ENCODE assay signal across 15 cellular contexts in genomic region chr20:32447136-32448027, GRCh38.
DNase-seq lines count a peak whose midpoint lies in the region; ATAC-seq and TF ChIP-seq lines count a peak whose summit lies in the region.
"Had no signal": no experiment of that assay in that cellular context is flagged by ENCODE, and none has a peak within 500 bp of the region (broad histone marks: within the 10 kb centered on the region; RNA-seq: fewer than 3 reads in every experiment).

No MANE protein-coding gene starts in this region.

- H3K36me3 Mint-ChIP-seq in chondrocyte (ENCODE audit: low read depth) (peaks cover 44% of the 10 kb centered on the region), type B pancreatic cell (peaks cover 31% of the 10 kb centered on the region)
- peaks cover 4 to 31% (median 8%) of the 10 kb centered on the region in 5 donors for H3K36me3 Mint-ChIP-seq in naive thymus-derived CD4-positive, alpha-beta T cell

- no peaks in the 10 kb centered on the region for H3K9me2 ChIP-seq in SK-N-SH

- H3K36me3 ChIP-seq in left ventricle myocardium inferior = peaks cover 17% of the 10 kb centered on the region
- peaks cover 0 to 84% (median 22%) of the 10 kb centered on the region in 3 experiments for H3K36me3 ChIP-seq in naive thymus-derived CD4-positive, alpha-beta T cell (ENCODE audit: control insufficient read depth in 2 of 3, insufficient read depth in 3 of 3, low read length in 3 of 3)
- H3K36me3 ChIP-seq in SK-N-SH (replicated peaks in 1 of 2; ENCODE audit: control insufficient read depth in 1 of 2, insufficient read depth in 2 of 2, low read length in 1 of 2) = peaks cover 37 to 76% of the 10 kb centered on the region in 2 experiments

- no peaks in the 10 kb centered on the region for H3K9me3 ChIP-seq in left ventricle myocardium inferior (replicated peaks)
- H3K9me3 ChIP-seq in naive thymus-derived CD4-positive, alpha-beta T cell (ENCODE audit: control insufficient read depth in 2 of 3, low read length in 3 of 3) = no peaks in the 10 kb centered on the region
- no peaks in the 10 kb centered on the region for H3K9me3 ChIP-seq in SK-N-SH

- 97% methylated on average over 15 of the region's 22 CpGs for WGBS in SK-N-SH (ENCODE audit: low lambda C conversion rate)

- CTCF ChIA-PET in naive thymus-derived CD4-positive, alpha-beta T cell (lab: Charles Lee) = no interaction called here
- CTCF ChIA-PET in SK-N-SH (lab: Yijun Ruan, JAX) = interaction anchor here (1.0 to 5.4 kb wide), 5 partner anchors 9 to 205 kb away, joined by 3 to 37 read pairs (median 5); no protein-coding TSS in a partner anchor

- intact Hi-C loops in Right ventricle myocardium superior (cut with DNase I) (no loop called here), left ventricle myocardium inferior (cut with micrococcal nuclease) (no loop called here)
- intact Hi-C loops in naive thymus-derived CD4-positive, alpha-beta T cell (cut with micrococcal nuclease) = no loop called here

- TF ChIP-seq EP300 in SK-N-SH (IDR thresholded peaks at IDR 0.05; ENCODE audit: borderline replicate concordance in 1 of 2, low read depth in 1 of 2, low read length in 1 of 2) = no peak

- peak; percentile 55 for ATAC-seq in Right ventricle myocardium superior (ENCODE audit: poor library complexity)
- ATAC-seq in naive thymus-derived CD4-positive, alpha-beta T cell = no peak
- no peak for ATAC-seq in GM18498 (IDR thresholded peaks at IDR 0.05; ENCODE audit: unreplicated experiment)

- peaks cover 15% of the 10 kb centered on the region; the same call in 1 of the 2 replicates for H4K20me1 ChIP-seq in SK-N-SH (ENCODE audit: insufficient read depth)

- TF ChIP-seq CTCF in left ventricle myocardium inferior (IDR thresholded peaks at IDR 0.05; ENCODE audit: borderline replicate concordance) = no peak
- no peak for TF ChIP-seq CTCF in chondrocyte (IDR thresholded peaks at IDR 0.05)
- TF ChIP-seq CTCF in type B pancreatic cell (conservative IDR thresholded peaks at IDR 0.05) = no peak
- TF ChIP-seq CTCF in SK-N-SH (IDR thresholded peaks at IDR 0.05) = no peak

- POLR2A ChIA-PET in naive thymus-derived CD4-positive, alpha-beta T cell (lab: Charles Lee) = no interaction called here
- POLR2A ChIA-PET in SK-N-SH (lab: Yijun Ruan, JAX) = no interaction called here

- no peaks in the 10 kb centered on the region for H3K79me2 ChIP-seq in SK-N-SH (ENCODE audit: insufficient read depth)

- peak overlapping the region; percentile 36 for H3K27ac Mint-ChIP-seq in chondrocyte (ENCODE audit: unreplicated experiment)
- peak overlapping the region in 8 of 9 donors; percentile 51 to 87 (median 72) for H3K27ac Mint-ChIP-seq in naive thymus-derived CD4-positive, alpha-beta T cell
- H3K27ac Mint-ChIP-seq in type B pancreatic cell = peak overlapping the region; percentile 80
- H3K27ac Mint-ChIP-seq: activated CD4-positive, alpha-beta T cell treated with anti-CD3 and anti-CD28 coated beads, Interleukin-2, amount 10 ng/mL, durations not matched to agents 24 days and 14 days had no signal

- no peak overlapping the region for H3K9ac ChIP-seq in SK-N-SH

- H3K4me2 ChIP-seq in SK-N-SH = no peak overlapping the region

- no peak overlapping the region for H3K4me3 ChIP-seq in left ventricle myocardium inferior
- no peak overlapping the region for H3K4me3 ChIP-seq in naive thymus-derived CD4-positive, alpha-beta T cell (ENCODE audit: low read length)
- H3K4me3 ChIP-seq in SK-N-SH (ENCODE audit: low read depth in 2 of 2, low read length in 1 of 2) = no peak overlapping the region

- H3K9me3 Mint-ChIP-seq in chondrocyte (ENCODE audit: low read depth) (no peaks in the 10 kb centered on the region), type B pancreatic cell (no peaks in the 10 kb centered on the region)
- peaks cover 0 to 3% (median 0%) of the 10 kb centered on the region in 11 donors for H3K9me3 Mint-ChIP-seq in naive thymus-derived CD4-positive, alpha-beta T cell
- H3K9me3 Mint-ChIP-seq: activated CD4-positive, alpha-beta T cell treated with anti-CD3 and anti-CD28 coated beads, Interleukin-2, amount 10 ng/mL, durations not matched to agents 24 days and 14 days had no signal

- H3F3A ChIP-seq in SK-N-SH (replicated peaks; ENCODE audit: insufficient read depth) = peaks cover 5% of the 10 kb centered on the region

- DNase-seq in Right ventricle myocardium superior = no peak
- DNase-seq in left ventricle myocardium inferior = no peak
- no peak for DNase-seq in chondrocyte (ENCODE audit: low spot score)
- peak in 1 of 9 donors; percentile 3 for DNase-seq in naive thymus-derived CD4-positive, alpha-beta T cell
- DNase-seq in type B pancreatic cell (ENCODE audit: extremely low spot score, unreplicated experiment) = no peak
- DNase-seq in Kasumi-1 (lab: John Stamatoyannopoulos, UW) = no peak
- DNase-seq in SK-N-SH = no peak
- DNase-seq: activated gamma-delta T cell treated with Interleukin-2 at 50 U/mL for 16 hours, dermis blood vessel endothelial cell, MV-4-11, NCI-H345, occipital lobe, T-helper 1 cell had no signal

- H3K4me1 Mint-ChIP-seq in chondrocyte (ENCODE audit: low read depth) (peaks cover 21% of the 10 kb centered on the region), type B pancreatic cell (ENCODE audit: unreplicated experiment) (peaks cover 25% of the 10 kb centered on the region)
- peaks cover 11 to 44% (median 35%) of the 10 kb centered on the region in 7 donors for H3K4me1 Mint-ChIP-seq in naive thymus-derived CD4-positive, alpha-beta T cell

- H3K4me3 Mint-ChIP-seq in chondrocyte (ENCODE audit: unreplicated experiment) = no peak overlapping the region
- no peak overlapping the region for H3K4me3 Mint-ChIP-seq in naive thymus-derived CD4-positive, alpha-beta T cell
- H3K4me3 Mint-ChIP-seq in type B pancreatic cell = no peak overlapping the region
- H3K4me3 Mint-ChIP-seq: activated CD4-positive, alpha-beta T cell treated with anti-CD3 and anti-CD28 coated beads, Interleukin-2, amount 10 ng/mL, durations not matched to agents 24 days and 14 days had no signal

- no peak for TF ChIP-seq RAD21 in SK-N-SH (IDR thresholded peaks at IDR 0.05; ENCODE audit: low read length)

- H3K27me3 ChIP-seq in left ventricle myocardium inferior (ENCODE audit: low read depth) (no peaks in the 10 kb centered on the region), SK-N-SH (ENCODE audit: insufficient read depth) (no peaks in the 10 kb centered on the region)
- H3K27me3 ChIP-seq in naive thymus-derived CD4-positive, alpha-beta T cell (ENCODE audit: control insufficient read depth in 2 of 2, insufficient read depth in 2 of 2, low read length in 2 of 2) = no peaks in the 10 kb centered on the region

- no peak overlapping the region for H3K27ac ChIP-seq in left ventricle myocardium inferior (replicated peaks)
- no peak overlapping the region for H3K27ac ChIP-seq in naive thymus-derived CD4-positive, alpha-beta T cell (ENCODE audit: low read depth, low read length)
- peak overlapping the region in 1 of 2 experiments; percentile 98; a peak in 2 of 4 replicates for H3K27ac ChIP-seq in SK-N-SH (ENCODE audit: low read depth in 2 of 2, low read length in 1 of 2)

- H3K4me1 ChIP-seq in left ventricle myocardium inferior = peaks cover 69% of the 10 kb centered on the region
- peaks cover 0 to 5% of the 10 kb centered on the region in 2 donors for H3K4me1 ChIP-seq in naive thymus-derived CD4-positive, alpha-beta T cell (ENCODE audit: control insufficient read depth in 2 of 2, insufficient read depth in 2 of 2, low read length in 2 of 2)
- peaks cover 0 to 82% of the 10 kb centered on the region in 2 experiments; a peak in 3 of 4 replicates for H3K4me1 ChIP-seq in SK-N-SH (ENCODE audit: control insufficient read depth in 1 of 2, insufficient read depth in 2 of 2, low read depth in 1 of 2, low read length in 1 of 2)

- no peaks in the 10 kb centered on the region for H3K27me3 Mint-ChIP-seq in chondrocyte (ENCODE audit: low read depth)
- H3K27me3 Mint-ChIP-seq in naive thymus-derived CD4-positive, alpha-beta T cell = no peaks in the 10 kb centered on the region
- no peaks in the 10 kb centered on the region for H3K27me3 Mint-ChIP-seq in type B pancreatic cell
- H3K27me3 Mint-ChIP-seq: activated CD4-positive, alpha-beta T cell treated with anti-CD3 and anti-CD28 coated beads, Interleukin-2, amount 10 ng/mL, durations not matched to agents 24 days and 14 days had no signal

- no peak overlapping the region for H2AFZ ChIP-seq in SK-N-SH (ENCODE audit: low read depth)

TF ChIP-seq in SK-N-SH, 30 proteins besides CTCF, POLR2A, EP300 and RAD21 (continues in another document):
- TF ChIP-seq NRF1 (IDR thresholded peaks at IDR 0.05; ENCODE audit: low read depth, low read length) (no peak), ELF1 (IDR thresholded peaks at IDR 0.05) (no peak), JUND (IDR thresholded peaks at IDR 0.05) (no peak), TEAD4 (IDR thresholded peaks at IDR 0.05; ENCODE audit: borderline replicate concordance, insufficient read depth) (no peak), FOXJ3 (CRISPR knock-in tag; IDR thresholded peaks at IDR 0.05) (no peak), NFIC (IDR thresholded peaks at IDR 0.05; ENCODE audit: borderline replicate concordance) (no peak)
- TF ChIP-seq, protein P1, sequence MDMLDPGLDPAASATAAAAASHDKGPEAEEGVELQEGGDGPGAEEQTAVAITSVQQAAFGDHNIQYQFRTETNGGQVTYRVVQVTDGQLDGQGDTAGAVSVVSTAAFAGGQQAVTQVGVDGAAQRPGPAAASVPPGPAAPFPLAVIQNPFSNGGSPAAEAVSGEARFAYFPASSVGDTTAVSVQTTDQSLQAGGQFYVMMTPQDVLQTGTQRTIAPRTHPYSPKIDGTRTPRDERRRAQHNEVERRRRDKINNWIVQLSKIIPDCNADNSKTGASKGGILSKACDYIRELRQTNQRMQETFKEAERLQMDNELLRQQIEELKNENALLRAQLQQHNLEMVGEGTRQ (IDR thresholded peaks at IDR 0.05; ENCODE audit: borderline replicate concordance, low read depth, low read length) = no peak
